ENCODE assay signal across 8 cellular contexts in genomic region chr6:26033942-26034354, GRCh38. TPM values are rescaled to one million over a fixed set of nuclear protein-coding genes. Genes with fewer than 3 reads are reported as not detected.
DNase-seq lines count a peak whose midpoint lies in the region; ATAC-seq and TF ChIP-seq lines count a peak whose summit lies in the region.

No MANE protein-coding gene starts in this region.

- peak; percentile 54 for DNase-seq in activated T-cell treated with anti-CD3 and anti-CD28 coated beads, Interleukin-2, amount 50 U/mL, for 24 hours
- DNase-seq in cardiac muscle cell (ENCODE audit: low read depth in 1 of 2, low spot score in 1 of 2), result no peak
- peak; percentile 86 for DNase-seq in retina
- no peak for DNase-seq in GM19240 (ENCODE audit: insufficient read length, low spot score)
- no peak for DNase-seq in stimulated activated naive CD4-positive, alpha-beta T cell (lab: John Stamatoyannopoulos, UW)

- no peaks in the 10 kb centered on the region for H3K27me3 Mint-ChIP-seq in activated T-cell treated with anti-CD3 and anti-CD28 coated beads, Interleukin-2, amount 50 U/mL, for 24 hours

- H3K36me3 ChIP-seq in HUES64 (ENCODE audit: insufficient read depth, low read length) (no peaks in the 10 kb centered on the region), cardiac muscle cell (no peaks in the 10 kb centered on the region)

- H3K4me1 Mint-ChIP-seq in activated T-cell treated with anti-CD3 and anti-CD28 coated beads, Interleukin-2, amount 50 U/mL, for 24 hours (ENCODE audit: low read depth), result peaks cover 47% of the 10 kb centered on the region

- 11% methylated on average over 19 of the region's 19 CpGs for WGBS in HUES64

- no peaks in the 10 kb centered on the region for H3K9me3 Mint-ChIP-seq in activated T-cell treated with anti-CD3 and anti-CD28 coated beads, Interleukin-2, amount 50 U/mL, for 24 hours

- ATAC-seq in GM18502 (IDR thresholded peaks at IDR 0.05; ENCODE audit: poor library complexity, unreplicated experiment), result no peak
- ATAC-seq in GM19463 (IDR thresholded peaks at IDR 0.05; ENCODE audit: unreplicated experiment), result no peak

- H3K9me3 ChIP-seq in HUES64 (ENCODE audit: insufficient read depth, low read depth, low read length) (no peaks in the 10 kb centered on the region), cardiac muscle cell (ENCODE audit: low read depth) (no peaks in the 10 kb centered on the region)

- H3K36me3 Mint-ChIP-seq in activated T-cell treated with anti-CD3 and anti-CD28 coated beads, Interleukin-2, amount 50 U/mL, for 24 hours (ENCODE audit: low read depth), result peaks cover 6% of the 10 kb centered on the region

- peak overlapping the region; percentile 98 for H3K9ac ChIP-seq in HUES64 (ENCODE audit: low read depth, low read length)

- TF ChIP-seq CTCF in cardiac muscle cell (IDR thresholded peaks at IDR 0.05; ENCODE audit: low read depth, low read length), result no peak

- peak overlapping the region; percentile 96 for H3K27ac ChIP-seq in HUES64 (ENCODE audit: low read depth, low read length)
- H3K27ac ChIP-seq in cardiac muscle cell, result peak overlapping the region; percentile 93

- peak overlapping the region; percentile 98 for H3K27ac Mint-ChIP-seq in activated T-cell treated with anti-CD3 and anti-CD28 coated beads, Interleukin-2, amount 50 U/mL, for 24 hours

- H3K4me3 Mint-ChIP-seq in activated T-cell treated with anti-CD3 and anti-CD28 coated beads, Interleukin-2, amount 50 U/mL, for 24 hours, result peak overlapping the region; percentile 85

- H3K27me3 ChIP-seq in HUES64 (ENCODE audit: insufficient read depth, low read length) (no peaks in the 10 kb centered on the region), cardiac muscle cell (no peaks in the 10 kb centered on the region)

- H3K4me3 ChIP-seq in HUES64 (ENCODE audit: low read length), result peak overlapping the region; percentile 86
- H3K4me3 ChIP-seq in cardiac muscle cell, result peak overlapping the region; percentile 47

- H3K4me1 ChIP-seq in HUES64 (ENCODE audit: insufficient read depth, low read length) (peaks cover 34% of the 10 kb centered on the region), cardiac muscle cell (ENCODE audit: low read depth) (peaks cover 16% of the 10 kb centered on the region)

RNA-seq across cellular contexts. Expression of gene HFE, which starts 53.3 kb away (rescaled TPM):
- polyA plus RNA-seq in HUES64 (2013, experiment 1 of 2), result 0.35 TPM
- polyA plus RNA-seq in HUES64 (2013, experiment 2 of 2), result 1.0 TPM
- 0.66 and 0.99 TPM in 2 replicates for total RNA-seq in cardiac muscle cell
- 0.28 and 1.3 TPM in 2 replicates for polyA plus RNA-seq in cardiac muscle cell

Comparison
In these comparisons a context has a peak if more than half of its experiments do, and no peak if none do; other contexts are left out.
1. DNase-seq: peak in activated T-cell treated with anti-CD3 and anti-CD28 coated beads, Interleukin-2, amount 50 U/mL, for 24 hours (single experiment) and retina (single experiment); none in cardiac muscle cell (0 of 2), GM19240 (single experiment) and stimulated activated naive CD4-positive, alpha-beta T cell (0 of 6).